Comparison of ENCODE assay signal across 10 cellular contexts in genomic region chr12:644818-645552, GRCh38. TPM values are rescaled to one million over a fixed set of nuclear protein-coding genes. Genes with fewer than 3 reads are reported as not detected.
DNase-seq lines count a peak whose midpoint lies in the region; ATAC-seq, FAIRE-seq and TF ChIP-seq lines count a peak whose summit lies in the region.
"Had no signal": no experiment of that assay in that cellular context is flagged by ENCODE, and none has a peak within 500 bp of the region (broad histone marks: within the 10 kb centered on the region; RNA-seq: fewer than 3 reads in every experiment).

No MANE protein-coding gene starts in this region.

- H3K27ac ChIP-seq in right lobe of liver (peak overlapping the region in 2 of 3 donors; percentile 3 to 96), substantia nigra (ENCODE audit: low read depth, low read length, poor library complexity, severe bottlenecking) (peak overlapping the region; percentile 71), pancreas (no peak overlapping the region)

- peak overlapping the region in 2 of 3 donors; percentile 95 to 99 for H3K27ac Mint-ChIP-seq in IgD-negative memory B cell

- FAIRE-seq in pancreas (lab: Jason Lieb, UNC) = no peak

- H3K27me3 ChIP-seq in right lobe of liver (no peaks in the 10 kb centered on the region), pancreas (no peaks in the 10 kb centered on the region)

- H3K4me1 ChIP-seq in right lobe of liver (peaks cover 4 to 43% (median 23%) of the 10 kb centered on the region in 4 donors), pancreas (no peaks in the 10 kb centered on the region)

- peaks cover 30 to 35% (median 32%) of the 10 kb centered on the region in 3 donors for H3K4me1 Mint-ChIP-seq in IgD-negative memory B cell

- 67% methylated on average over 5 of the region's 6 CpGs for WGBS in right lobe of liver (ENCODE audit: insufficient coverage, low coverage, low lambda C conversion rate, missing lambda C conversion rate)
- 87 to 91% methylated on average over 6 of the region's 6 CpGs for WGBS in pancreas, 2 donors

- no peak for TF ChIP-seq POLR2A in right lobe of liver (IDR thresholded peaks at IDR 0.05)

- peak; percentile 36 to 73 for DNase-seq in cardiac fibroblast (ENCODE audit: low read depth in 2 of 2)
- DNase-seq in right lobe of liver = peak in 1 of 3 donors; percentile 42
- DNase-seq in substantia nigra (lab: John Stamatoyannopoulos, UW) = peak in 11 of 49 donors; percentile 14 to 73 (median 21)
- no peak for DNase-seq in pancreas
- DNase-seq in islet precursor cell = no peak
- DNase-seq in NOMO-1 treated with DMSO at 0.1 percent for 48 hours (lab: John Stamatoyannopoulos, UW; ENCODE audit: unreplicated experiment) = no peak
- no peak for DNase-seq in NCI-H2081 treated with DMSO at 0.1 percent for 48 hours (lab: John Stamatoyannopoulos, UW)
- DNase-seq: NCI-H1694; stimulated activated naive CD4-positive, alpha-beta T cell had no signal

- TF ChIP-seq CTCF in cardiac fibroblast (IDR thresholded peaks at IDR 0.05; ENCODE audit: low read depth, low read length) (no peak), right lobe of liver (IDR thresholded peaks at IDR 0.05) (no peak), pancreas (IDR thresholded peaks at IDR 0.05) (no peak)

- no peaks in the 10 kb centered on the region for H3K27me3 Mint-ChIP-seq in IgD-negative memory B cell

- H3K36me3 ChIP-seq in right lobe of liver = no peaks in the 10 kb centered on the region
- no peaks in the 10 kb centered on the region for H3K36me3 ChIP-seq in pancreas

- H3K9me3 ChIP-seq in right lobe of liver (no peaks in the 10 kb centered on the region), pancreas (no peaks in the 10 kb centered on the region)

- no peak for ATAC-seq in right lobe of liver
- ATAC-seq in pancreas = no peak

- H3K4me3 Mint-ChIP-seq in IgD-negative memory B cell = peak overlapping the region in 2 of 4 donors; percentile 90 to 91

- H3K4me3 ChIP-seq in cardiac fibroblast (replicated peaks in 1 of 2; ENCODE audit: low read depth in 2 of 2, low read length in 2 of 2) (no peak overlapping the region), right lobe of liver (no peak overlapping the region), pancreas (no peak overlapping the region)

- H3K9me3 Mint-ChIP-seq in IgD-negative memory B cell = no peaks in the 10 kb centered on the region

- intact Hi-C loops in right lobe of liver (cut with DNase I) = loop anchor here (5.0 to 10.0 kb wide), 2 partner anchors 60 to 167 kb away; no protein-coding TSS in a partner anchor
- intact Hi-C loops in pancreas (cut with DNase I) = no loop called here

- peaks cover 7% of the 10 kb centered on the region for H3K36me3 Mint-ChIP-seq in IgD-negative memory B cell

RNA-seq across cellular contexts. Expression of gene NINJ2, which starts 18.3 kb away (rescaled TPM):
- polyA plus RNA-seq in IgD-negative memory B cell = 15.8 TPM
- 10 to 100 TPM in 3 of 6 experiments, 1 to 10 TPM in 3; 6.4 to 17.7 (median 12.5) TPM for total RNA-seq in right lobe of liver
- total RNA-seq in pancreas = 1 to 10 TPM in 2 of 6 donors, under 1 TPM in 4; 0.32 to 1.8 (median 0.46) TPM
- 1 to 10 TPM in 1 of 2 donors, under 1 TPM in 1; 0.87 to 1.1 TPM for polyA plus RNA-seq in pancreas

Comparison
In these comparisons a context has a peak if more than half of its experiments do, and no peak if none do; other contexts are left out.
1. DNase-seq: peak in cardiac fibroblast (2 of 2); none in pancreas (0 of 6), islet precursor cell (single experiment), NOMO-1 treated with DMSO at 0.1 percent for 48 hours (single experiment) and NCI-H2081 treated with DMSO at 0.1 percent for 48 hours (single experiment).
2. H3K27ac ChIP-seq: peak in right lobe of liver (2 of 3) and substantia nigra (single experiment); none in pancreas (0 of 4).
3. intact Hi-C loops: an anchor here in right lobe of liver (5.0 to 10.0 kb wide); none called in pancreas.